Comparison of ENCODE assay signal across 8 cellular contexts in the genomic region with DNA sequence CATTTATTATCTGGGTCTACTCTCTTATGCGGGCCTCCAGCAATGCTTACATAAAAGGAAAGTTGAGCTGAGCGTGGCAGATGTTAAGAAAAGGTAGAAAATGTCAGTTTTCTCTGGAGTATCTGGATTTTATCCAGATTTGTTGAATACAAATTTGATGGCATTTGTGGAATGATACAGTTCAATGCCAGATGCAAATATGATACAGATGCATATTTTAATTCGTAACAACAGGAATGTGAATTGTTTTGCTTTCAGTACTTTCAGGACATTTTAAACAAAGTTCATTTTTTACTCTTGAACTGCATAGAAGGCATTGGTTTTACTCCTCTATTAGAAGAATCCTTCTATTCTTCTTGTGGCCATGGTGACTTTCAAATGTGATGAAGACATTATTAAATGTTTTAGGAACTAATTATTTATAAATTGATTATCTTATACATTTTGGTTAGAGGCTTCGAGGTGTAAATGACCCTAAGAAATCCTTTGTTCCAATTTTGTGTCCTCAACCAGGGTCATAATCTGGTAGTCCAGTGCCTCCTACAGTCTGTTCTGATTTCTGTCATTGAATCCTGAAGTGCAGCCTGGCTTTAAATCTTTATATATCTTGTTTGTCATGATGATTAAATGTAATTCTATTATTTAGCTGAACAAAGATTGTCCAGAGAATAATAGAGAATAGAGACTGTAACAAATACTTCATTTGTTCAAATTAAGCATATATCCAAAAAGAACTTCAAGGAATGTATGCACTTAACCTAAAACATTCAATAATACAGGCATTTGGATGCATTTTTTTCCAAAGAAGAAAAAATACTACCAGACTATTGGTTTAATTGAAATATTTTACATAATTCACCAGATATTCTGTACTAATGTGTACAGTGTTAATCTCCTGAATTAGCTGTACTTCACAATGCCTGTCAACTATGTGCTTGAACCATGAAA.
A peak's percentile ranks its signal among the peaks of the same experiment; 100 is the strongest.
DNase-seq lines count a peak whose midpoint lies in the region; ATAC-seq and TF ChIP-seq lines count a peak whose summit lies in the region.

No MANE protein-coding gene starts in this region.

- TF ChIP-seq CTCF in Loucy (conservative IDR thresholded peaks at IDR 0.05; ENCODE audit: low read length): peak; percentile 67
- peak; percentile 41 for TF ChIP-seq CTCF in colonic mucosa (IDR thresholded peaks at IDR 0.05)

- no peaks in the 10 kb centered on the region for H3K9me2 ChIP-seq in Loucy (replicated peaks; ENCODE audit: low read depth, low read length)

- H3K4me1 Mint-ChIP-seq in naive thymus-derived CD4-positive, alpha-beta T cell: peaks cover 0 to 16% (median 0%) of the 10 kb centered on the region in 7 donors

- H4K20me1 ChIP-seq in Loucy (ENCODE audit: insufficient read depth, low read length, poor library complexity, severe bottlenecking): no peaks in the 10 kb centered on the region

- H3K9me3 Mint-ChIP-seq in naive thymus-derived CD4-positive, alpha-beta T cell: no peaks in the 10 kb centered on the region

- H3K4me1 ChIP-seq in Loucy (ENCODE audit: insufficient read depth, low read length, poor library complexity, severe bottlenecking) (no peaks in the 10 kb centered on the region), colonic mucosa (no peaks in the 10 kb centered on the region)
- H3K4me1 ChIP-seq in naive thymus-derived CD4-positive, alpha-beta T cell (ENCODE audit: control insufficient read depth in 2 of 2, insufficient read depth in 2 of 2, low read length in 2 of 2): no peaks in the 10 kb centered on the region

- intact Hi-C loops in colonic mucosa (cut with DNase I): loop anchor here (5.0 kb wide), 1 partner anchor 435 kb away; no protein-coding TSS in a partner anchor
- intact Hi-C loops in naive thymus-derived CD4-positive, alpha-beta T cell (cut with micrococcal nuclease): loop anchor here in 1 of 2 donors (2.0 kb wide), 1 partner anchor 590 kb away; no protein-coding TSS in a partner anchor

- CTCF ChIA-PET in naive thymus-derived CD4-positive, alpha-beta T cell (lab: Charles Lee): interaction anchor here (0.6 kb wide), 1 partner anchor 785 kb away, joined by 4 read pairs; no protein-coding TSS in a partner anchor

- H3K4me3 ChIP-seq in Loucy (ENCODE audit: low read length, poor library complexity, severe bottlenecking): no peak overlapping the region
- H3K4me3 ChIP-seq in colonic mucosa: no peak overlapping the region
- H3K4me3 ChIP-seq in naive thymus-derived CD4-positive, alpha-beta T cell (ENCODE audit: low read length): no peak overlapping the region

- no peak overlapping the region for H3K27ac Mint-ChIP-seq in naive thymus-derived CD4-positive, alpha-beta T cell

- H3K27ac ChIP-seq in colonic mucosa: no peak overlapping the region
- H3K27ac ChIP-seq in naive thymus-derived CD4-positive, alpha-beta T cell (ENCODE audit: low read depth, low read length): no peak overlapping the region

- H3K9ac ChIP-seq in Loucy (ENCODE audit: low read depth, low read length, poor library complexity, severe bottlenecking) (no peak overlapping the region), colonic mucosa (ENCODE audit: low read depth in 2 of 2, low read length in 2 of 2) (no peak overlapping the region)

- ATAC-seq in naive thymus-derived CD4-positive, alpha-beta T cell: no peak

- peaks cover 0 to 14% (median 0%) of the 10 kb centered on the region in 5 donors for H3K27me3 Mint-ChIP-seq in naive thymus-derived CD4-positive, alpha-beta T cell

- no peaks in the 10 kb centered on the region for H3K9me3 ChIP-seq in Loucy (ENCODE audit: insufficient read depth, low read depth, low read length)
- H3K9me3 ChIP-seq in colonic mucosa: no peaks in the 10 kb centered on the region
- H3K9me3 ChIP-seq in naive thymus-derived CD4-positive, alpha-beta T cell (ENCODE audit: control insufficient read depth in 2 of 3, low read length in 3 of 3): no peaks in the 10 kb centered on the region

- H3K79me2 ChIP-seq in Loucy (ENCODE audit: insufficient read depth, low read length): no peaks in the 10 kb centered on the region

- H3K27me3 ChIP-seq in Loucy (ENCODE audit: insufficient read depth, low read length, poor library complexity, severe bottlenecking): no peaks in the 10 kb centered on the region
- no peaks in the 10 kb centered on the region for H3K27me3 ChIP-seq in colonic mucosa
- no peaks in the 10 kb centered on the region for H3K27me3 ChIP-seq in naive thymus-derived CD4-positive, alpha-beta T cell (ENCODE audit: control insufficient read depth in 2 of 2, insufficient read depth in 2 of 2, low read length in 2 of 2)

- H3K36me3 ChIP-seq in Loucy (ENCODE audit: insufficient read depth, low read length): no peaks in the 10 kb centered on the region
- H3K36me3 ChIP-seq in colonic mucosa: no peaks in the 10 kb centered on the region
- no peaks in the 10 kb centered on the region for H3K36me3 ChIP-seq in naive thymus-derived CD4-positive, alpha-beta T cell (ENCODE audit: control insufficient read depth in 2 of 3, insufficient read depth in 3 of 3, low read length in 3 of 3)

- H2AFZ ChIP-seq in Loucy (ENCODE audit: low read length): no peak overlapping the region; the same call in 1 of the 2 replicates

- no peaks in the 10 kb centered on the region for H3F3A ChIP-seq in Loucy (ENCODE audit: low read depth)

- H3K4me3 Mint-ChIP-seq in naive thymus-derived CD4-positive, alpha-beta T cell: no peak overlapping the region

- peak; percentile 1 for DNase-seq in NCI-H1092 treated with DMSO at 0.1 percent for 48 hours (lab: John Stamatoyannopoulos, UW)
- no peak for DNase-seq in NCI-H1092 (lab: John Stamatoyannopoulos, UW)
- no peak for DNase-seq in colonic mucosa
- DNase-seq in midbrain (lab: John Stamatoyannopoulos, UW): peak; percentile 66
- DNase-seq in naive thymus-derived CD4-positive, alpha-beta T cell: no peak
- no peak for DNase-seq in RPMI8226
- DNase-seq in LoVo (ENCODE audit: low spot score): no peak

- H3K4me2 ChIP-seq in Loucy (ENCODE audit: low read depth, low read length, poor library complexity, severe bottlenecking): no peak overlapping the region

- H3K36me3 Mint-ChIP-seq in naive thymus-derived CD4-positive, alpha-beta T cell: no peaks in the 10 kb centered on the region

- POLR2A ChIA-PET in naive thymus-derived CD4-positive, alpha-beta T cell (lab: Charles Lee): no interaction called here

Comparison
In these comparisons a context has a peak if more than half of its experiments do, and no peak if none do; other contexts are left out.
1. DNase-seq: peak in NCI-H1092 treated with DMSO at 0.1 percent for 48 hours (single experiment) and midbrain (single experiment); none in NCI-H1092 (single experiment), colonic mucosa (single experiment), naive thymus-derived CD4-positive, alpha-beta T cell (0 of 9), RPMI8226 (single experiment) and LoVo (single experiment).